8 cellular contexts compared by ENCODE assay signal in genomic region chr6:33694401-33694931, GRCh38. TPM values are rescaled to one million over a fixed set of nuclear protein-coding genes. Genes with fewer than 3 reads are reported as not detected.
DNase-seq lines count a peak whose midpoint lies in the region; FAIRE-seq and TF ChIP-seq lines count a peak whose summit lies in the region.

No MANE protein-coding gene starts in this region.

- H3K27ac Mint-ChIP-seq in Calu3 (ENCODE audit: unreplicated experiment) = peak overlapping the region; percentile 23

- TF ChIP-seq CTCF in Calu3 (IDR thresholded peaks at IDR 0.05; ENCODE audit: unreplicated experiment) (no peak), kidney (IDR thresholded peaks at IDR 0.05; ENCODE audit: borderline replicate concordance, extremely low read depth, insufficient read depth) (no peak)

- peaks cover 6 to 17% of the 10 kb centered on the region in 2 donors for H3K4me1 ChIP-seq in kidney (ENCODE audit: control insufficient read depth in 1 of 2, insufficient read depth in 1 of 2, low read depth in 1 of 2, low read length in 2 of 2)

- H3K9ac ChIP-seq in kidney (ENCODE audit: low read length in 2 of 2) = no peak overlapping the region

- H3K27ac ChIP-seq in kidney (ENCODE audit: low read depth in 2 of 2, low read length in 2 of 2) = no peak overlapping the region

- H3K36me3 ChIP-seq in kidney (ENCODE audit: control insufficient read depth in 1 of 2, insufficient read depth in 2 of 2, low read length in 2 of 2) = peaks cover 9 to 12% of the 10 kb centered on the region in 2 donors

- FAIRE-seq in kidney (lab: Jason Lieb, UNC) (no peak), frontal cortex (lab: Jason Lieb, UNC) (no peak)

- no peak overlapping the region for H3K4me3 Mint-ChIP-seq in Calu3 (ENCODE audit: low read depth, unreplicated experiment)

- H3K9me3 ChIP-seq in kidney (ENCODE audit: control insufficient read depth in 1 of 2, low read length in 2 of 2) = no peaks in the 10 kb centered on the region

- DNase-seq in Calu3 (no peak), T-helper 1 cell (peak; percentile 39 to 74 (median 55)), kidney (peak; percentile 70), frontal cortex (ENCODE audit: low spot score in 2 of 2) (no peak), epidermal melanocyte (ENCODE audit: insufficient read length, low spot score) (no peak), NCI-H1417 treated with DMSO at 0.1 percent for 48 hours (lab: John Stamatoyannopoulos, UW) (no peak)
- peak; percentile 19 for DNase-seq in activated naive CD8-positive, alpha-beta T cell treated with anti-CD3 and anti-CD28 coated beads, Interleukin-2, amount 50 U/mL, for 16 hours (ENCODE audit: low read depth, low spot score)
- DNase-seq in stimulated activated CD8-positive, alpha-beta memory T cell treated with anti-CD3 and anti-CD28 coated beads, Interleukin-7, amount 100 ng/mL, for 1 hour (ENCODE audit: low read depth in 2 of 2) = peak; percentile 32 to 40

- no peaks in the 10 kb centered on the region for H3K9me3 Mint-ChIP-seq in Calu3 (ENCODE audit: low read depth, unreplicated experiment)

- no peak overlapping the region for H3K4me3 ChIP-seq in kidney (ENCODE audit: low read length in 2 of 2)

- H3K36me3 Mint-ChIP-seq in Calu3 (ENCODE audit: insufficient read depth, unreplicated experiment) = peaks cover 95% of the 10 kb centered on the region

- intact Hi-C loops in Calu3 (cut with micrococcal nuclease; ENCODE audit: unreplicated experiment) (no loop called here), kidney (cut with DNase I) (loop anchor here (10.0 kb wide), 1 partner anchor 110 kb away; the partner anchor contains the start of gene BAK1)

- H3K27me3 Mint-ChIP-seq in Calu3 (ENCODE audit: unreplicated experiment) = no peaks in the 10 kb centered on the region

- CTCF ChIA-PET in Calu3 (lab: Charles Lee) = interaction anchor here (0.8 kb wide), 1 partner anchor 17 kb away, joined by 3 read pairs; the partner anchor contains the start of gene UQCC2

- BruUV-seq in Calu3 (replicated peaks; lab: Mats Ljungman, UMichigan) = no TSS peak

- peaks cover 9% of the 10 kb centered on the region for H3K4me1 Mint-ChIP-seq in Calu3 (ENCODE audit: low read depth, unreplicated experiment)

RNA-seq across cellular contexts. Expression of gene UQCC2, which starts 17.0 kb away (rescaled TPM):
- total RNA-seq in Calu3 (2022) (142 and 145 TPM in 2 replicates), kidney (39.6 TPM), frontal cortex (19.6 TPM)
- 189 TPM for polyA plus RNA-seq in kidney (ENCODE audit: insufficient read depth, low read depth, low replicate concordance)

RNA-seq across cellular contexts. Expression of gene IP6K3, which starts 52.2 kb away (rescaled TPM):
- total RNA-seq in Calu3 (2022) (not detected in 2 replicates), kidney (0.47 TPM), frontal cortex (not detected)
- polyA plus RNA-seq in kidney (ENCODE audit: insufficient read depth, low read depth, low replicate concordance) = 4.0 TPM

Comparison
In these comparisons a context has a peak if more than half of its experiments do, and no peak if none do; other contexts are left out.
1. DNase-seq: peak in T-helper 1 cell (5 of 5), activated naive CD8-positive, alpha-beta T cell treated with anti-CD3 and anti-CD28 coated beads, Interleukin-2, amount 50 U/mL, for 16 hours (single experiment), kidney (single experiment) and stimulated activated CD8-positive, alpha-beta memory T cell treated with anti-CD3 and anti-CD28 coated beads, Interleukin-7, amount 100 ng/mL, for 1 hour (2 of 2); none in Calu3 (single experiment), frontal cortex (0 of 2), epidermal melanocyte (single experiment) and NCI-H1417 treated with DMSO at 0.1 percent for 48 hours (single experiment).